8 cellular contexts compared by ENCODE assay signal in genomic region chr11:66956689-66957290, GRCh38.
A peak's percentile ranks its signal among the peaks of the same experiment; 100 is the strongest.
DNase-seq lines count a peak whose midpoint lies in the region; ATAC-seq lines count a peak whose summit lies in the region.

No MANE protein-coding gene starts in this region.

- ATAC-seq in HG02973 (IDR thresholded peaks at IDR 0.05; ENCODE audit: unreplicated experiment) (no peak), GM21737 (IDR thresholded peaks at IDR 0.05; ENCODE audit: unreplicated experiment) (no peak), GM18519 (IDR thresholded peaks at IDR 0.05; ENCODE audit: low FRiP score, unreplicated experiment) (no peak)

- peak; percentile 28 to 42 for DNase-seq in AML-193 (lab: John Stamatoyannopoulos, UW)
- DNase-seq in Kasumi-1 (lab: John Stamatoyannopoulos, UW): peak; percentile 12 to 29
- DNase-seq in brain pericyte (ENCODE audit: low read depth, low spot score): peak; percentile 73
- DNase-seq in medulla oblongata (ENCODE audit: extremely low spot score): peak; percentile 36
- no peak for DNase-seq in dedifferentiated amniotic fluid mesenchymal stem cell (ENCODE audit: extremely low spot score)
